11 cellular contexts compared by ENCODE assay signal in the genomic region with DNA sequence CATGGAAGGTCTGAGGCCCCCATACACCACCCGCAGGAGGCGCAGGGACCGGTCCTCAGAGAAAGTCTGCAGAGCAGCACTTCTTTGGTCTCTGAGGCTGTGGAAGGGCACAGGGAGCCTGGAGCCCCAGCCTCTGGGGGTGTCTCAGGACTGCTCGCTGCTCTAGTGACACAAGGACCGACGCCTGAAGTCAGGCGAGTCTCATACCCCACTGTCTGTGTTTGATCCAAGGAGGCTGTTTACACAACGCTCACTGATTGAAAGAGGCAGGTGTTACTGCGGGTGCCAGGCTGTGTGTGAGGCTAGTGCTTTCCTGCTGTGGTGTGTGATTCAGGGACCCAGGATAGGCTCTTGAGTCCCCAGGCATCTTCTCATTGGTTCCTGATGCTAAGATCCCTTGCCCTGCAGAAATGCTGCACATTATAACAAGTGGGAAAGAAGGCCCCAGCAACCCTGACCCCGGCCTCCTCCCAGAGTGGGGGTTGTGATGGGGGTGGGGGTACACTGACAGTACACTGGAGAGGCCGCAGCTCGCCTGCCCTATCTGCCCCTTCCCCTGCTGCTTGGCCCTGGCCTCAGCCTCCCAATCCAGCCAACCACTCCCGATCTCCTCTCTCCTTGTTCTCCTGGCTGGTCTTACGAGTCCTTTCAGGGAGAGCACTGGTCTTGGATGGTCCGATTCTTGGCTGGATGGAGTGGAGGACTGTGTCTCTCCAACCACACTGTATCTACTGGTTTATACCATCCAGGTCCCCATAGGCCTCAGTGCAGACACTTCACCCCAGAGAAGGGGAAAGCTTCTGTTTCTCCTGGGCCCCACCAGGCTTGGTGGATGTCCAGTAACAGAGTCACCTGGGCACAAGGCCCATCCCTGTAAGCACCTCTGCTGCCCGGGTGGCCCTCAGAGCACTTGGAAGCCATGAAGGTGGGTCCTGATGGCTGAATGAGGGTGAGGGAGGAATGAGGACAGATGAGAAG. TPM values are rescaled to one million over a fixed set of nuclear protein-coding genes. Genes with fewer than 3 reads are reported as not detected.
DNase-seq lines count a peak whose midpoint lies in the region; ATAC-seq and TF ChIP-seq lines count a peak whose summit lies in the region.
"Had no signal": no experiment of that assay in that cellular context is flagged by ENCODE, and none has a peak within 500 bp of the region (broad histone marks: within the 10 kb centered on the region; RNA-seq: fewer than 3 reads in every experiment).

No MANE protein-coding gene starts in this region.

- no peaks in the 10 kb centered on the region for H3K79me2 ChIP-seq in neural progenitor cell (ENCODE audit: low read depth)

- peak overlapping the region; percentile 37 for H3K27ac Mint-ChIP-seq in neural progenitor cell
- H3K27ac Mint-ChIP-seq in activated T-helper 1 cell treated with anti-CD3 and anti-CD28 coated beads, Interleukin-12 subunit alpha, Interleukin-12 subunit beta, Interleukin-2, Interleukin-4 antibody, amounts not matched to agents 30 ng/mL and 10 ng/mL and 1 ng/mL, durations not matched to agents 14 hours and 24 hours and 36 hours = no peak overlapping the region

- H3K4me2 ChIP-seq in neural progenitor cell = no peak overlapping the region

- no peak overlapping the region for H2AFZ ChIP-seq in neural progenitor cell (replicated peaks)

- H3K9me3 ChIP-seq in neural progenitor cell (ENCODE audit: low read depth) (no peaks in the 10 kb centered on the region), MG63 (no peaks in the 10 kb centered on the region)
- H3K9me3 ChIP-seq: suprapubic skin had no signal

- peaks cover 12% of the 10 kb centered on the region for H3K4me1 ChIP-seq in neural progenitor cell

- no peaks in the 10 kb centered on the region for H4K20me1 ChIP-seq in neural progenitor cell (ENCODE audit: low read depth)

- no peaks in the 10 kb centered on the region for H3K36me3 Mint-ChIP-seq in neural progenitor cell
- peaks cover 3% of the 10 kb centered on the region for H3K36me3 Mint-ChIP-seq in activated T-helper 1 cell treated with anti-CD3 and anti-CD28 coated beads, Interleukin-12 subunit alpha, Interleukin-12 subunit beta, Interleukin-2, Interleukin-4 antibody, amounts not matched to agents 30 ng/mL and 10 ng/mL and 1 ng/mL, durations not matched to agents 14 hours and 24 hours and 36 hours (ENCODE audit: low read depth)

- no peak for TF ChIP-seq CTCF in neural progenitor cell (IDR thresholded peaks at IDR 0.05)

- peaks cover 17% of the 10 kb centered on the region for H3K27me3 Mint-ChIP-seq in neural progenitor cell (ENCODE audit: insufficient read depth, low read depth)
- H3K27me3 Mint-ChIP-seq in activated T-helper 1 cell treated with anti-CD3 and anti-CD28 coated beads, Interleukin-12 subunit alpha, Interleukin-12 subunit beta, Interleukin-2, Interleukin-4 antibody, amounts not matched to agents 30 ng/mL and 10 ng/mL and 1 ng/mL, durations not matched to agents 14 hours and 24 hours and 36 hours (ENCODE audit: insufficient read depth) = peaks cover 8% of the 10 kb centered on the region

- H3K27me3 ChIP-seq in neural progenitor cell (no peaks in the 10 kb centered on the region), MG63 (no peaks in the 10 kb centered on the region)
- H3K27me3 ChIP-seq: cardiac muscle cell, ovary had no signal

- no peak overlapping the region for H3K27ac ChIP-seq in neural progenitor cell
- H3K27ac ChIP-seq: cardiac muscle cell, ovary, suprapubic skin had no signal

- H3K36me3 ChIP-seq in neural progenitor cell (no peaks in the 10 kb centered on the region), MG63 (no peaks in the 10 kb centered on the region)
- H3K36me3 ChIP-seq: cardiac muscle cell, ovary, suprapubic skin had no signal

- peaks cover 38% of the 10 kb centered on the region for H3K4me1 Mint-ChIP-seq in neural progenitor cell
- H3K4me1 Mint-ChIP-seq in activated T-helper 1 cell treated with anti-CD3 and anti-CD28 coated beads, Interleukin-12 subunit alpha, Interleukin-12 subunit beta, Interleukin-2, Interleukin-4 antibody, amounts not matched to agents 30 ng/mL and 10 ng/mL and 1 ng/mL, durations not matched to agents 14 hours and 24 hours and 36 hours (ENCODE audit: low read depth) = peaks cover 17% of the 10 kb centered on the region

- no peak for ATAC-seq in GM19452 (IDR thresholded peaks at IDR 0.05; ENCODE audit: unreplicated experiment)
- ATAC-seq: left cardiac atrium had no signal

- H3K9me3 Mint-ChIP-seq in neural progenitor cell = peaks cover 5% of the 10 kb centered on the region
- H3K9me3 Mint-ChIP-seq in activated T-helper 1 cell treated with anti-CD3 and anti-CD28 coated beads, Interleukin-12 subunit alpha, Interleukin-12 subunit beta, Interleukin-2, Interleukin-4 antibody, amounts not matched to agents 30 ng/mL and 10 ng/mL and 1 ng/mL, durations not matched to agents 14 hours and 24 hours and 36 hours = peaks cover 2% of the 10 kb centered on the region

- no peaks in the 10 kb centered on the region for H3F3A ChIP-seq in neural progenitor cell (ENCODE audit: low read depth)

- H3K4me3 Mint-ChIP-seq in neural progenitor cell = no peak overlapping the region
- H3K4me3 Mint-ChIP-seq in activated T-helper 1 cell treated with anti-CD3 and anti-CD28 coated beads, Interleukin-12 subunit alpha, Interleukin-12 subunit beta, Interleukin-2, Interleukin-4 antibody, amounts not matched to agents 30 ng/mL and 10 ng/mL and 1 ng/mL, durations not matched to agents 14 hours and 24 hours and 36 hours = no peak overlapping the region

- DNase-seq in D341Med (ENCODE audit: low spot score) (peak; percentile 39), H4 (ENCODE audit: low spot score) (peak; percentile 2), NCI-H774 (lab: John Stamatoyannopoulos, UW) (peak; percentile 82), neural progenitor cell (ENCODE audit: low spot score) (no peak), MG63 (no peak)
- no peak for DNase-seq in activated T-helper 1 cell treated with anti-CD3 and anti-CD28 coated beads, Interleukin-12 subunit alpha, Interleukin-12 subunit beta, Interleukin-2, Interleukin-4 antibody, amounts not matched to agents 30 ng/mL and 10 ng/mL and 1 ng/mL, durations not matched to agents 14 hours and 24 hours and 36 hours (ENCODE audit: low spot score)
- DNase-seq: left cardiac atrium had no signal

- no peak overlapping the region for H3K9ac ChIP-seq in neural progenitor cell

- intact Hi-C loops in activated T-helper 1 cell treated with anti-CD3 and anti-CD28 coated beads, Interleukin-12 subunit alpha, Interleukin-12 subunit beta, Interleukin-2, Interleukin-4 antibody, amounts not matched to agents 30 ng/mL and 10 ng/mL and 1 ng/mL, durations not matched to agents 14 hours and 24 hours and 36 hours (cut with micrococcal nuclease) = no loop called here

- H3K4me3 ChIP-seq in neural progenitor cell = no peak overlapping the region
- no peak overlapping the region for H3K4me3 ChIP-seq in MG63
- H3K4me3 ChIP-seq: cardiac muscle cell, ovary, suprapubic skin had no signal

RNA-seq across cellular contexts. Expression of gene CACNA2D4, which starts 6.6 kb away (rescaled TPM):
- not detected in 2 replicates for total RNA-seq in H4 (2014; rRNA removed; shearing (Covaris generic))
- 3.0 and 8.5 TPM in 2 replicates for total RNA-seq in neural progenitor cell (ENCODE audit: low replicate concordance)
- 6.1 and 6.3 TPM in 2 replicates for total RNA-seq in activated T-helper 1 cell treated with anti-CD3 and anti-CD28 coated beads, Interleukin-12 subunit alpha, Interleukin-12 subunit beta, Interleukin-2, Interleukin-4 antibody, amounts not matched to agents 30 ng/mL and 10 ng/mL and 1 ng/mL, durations not matched to agents 14 hours and 24 hours and 36 hours
- total RNA-seq in MG63 (2014; rRNA removed; shearing (Covaris generic); ENCODE audit: low replicate concordance) = 0.91 and 1.4 TPM in 2 replicates

Comparison
In these comparisons a context has a peak if more than half of its experiments do, and no peak if none do; other contexts are left out.
1. DNase-seq: peak in D341Med (single experiment), H4 (single experiment) and NCI-H774 (single experiment); none in neural progenitor cell (single experiment), activated T-helper 1 cell treated with anti-CD3 and anti-CD28 coated beads, Interleukin-12 subunit alpha, Interleukin-12 subunit beta, Interleukin-2, Interleukin-4 antibody, amounts not matched to agents 30 ng/mL and 10 ng/mL and 1 ng/mL, durations not matched to agents 14 hours and 24 hours and 36 hours (single experiment) and MG63 (single experiment).